15 cellular contexts compared by ENCODE assay signal in genomic region chr19:58569191-58569942, GRCh38. TPM values are rescaled to one million over a fixed set of nuclear protein-coding genes. Genes with fewer than 3 reads are reported as not detected.
DNase-seq lines count a peak whose midpoint lies in the region; ATAC-seq, FAIRE-seq and TF ChIP-seq lines count a peak whose summit lies in the region.
"Had no signal": no experiment of that assay in that cellular context is flagged by ENCODE, and none has a peak within 500 bp of the region (broad histone marks: within the 10 kb centered on the region; RNA-seq: fewer than 3 reads in every experiment).

No MANE protein-coding gene starts in this region.

- no peaks in the 10 kb centered on the region for H3K27me3 ChIP-seq in right cardiac atrium (ENCODE audit: control insufficient read depth, insufficient read depth)
- no peaks in the 10 kb centered on the region for H3K27me3 ChIP-seq in right atrium auricular region
- H3K27me3 ChIP-seq in H1 (replicated peaks in 1 of 4; ENCODE audit: control insufficient read depth in 3 of 4, extremely low read depth in 1 of 4, insufficient read depth in 3 of 4, low read length in 3 of 4): no peaks in the 10 kb centered on the region
- H3K27me3 ChIP-seq: cardiac muscle cell, esophagus squamous epithelium had no signal

- TF ChIP-seq RAD21 in H1 (IDR thresholded peaks at IDR 0.05 in 1 of 2, conservative IDR thresholded peaks at IDR 0.05 in 1 of 2; ENCODE audit: low read depth in 2 of 2, low read length in 2 of 2): no peak

- DNase-seq in right cardiac atrium: peak in 2 of 3 donors; percentile 37 to 44
- DNase-seq in right atrium auricular region (ENCODE audit: low spot score): no peak
- no peak for DNase-seq in H1 (ENCODE audit: low read depth in 1 of 2, low spot score in 2 of 2)
- DNase-seq in progenitor cell of endocrine pancreas (ENCODE audit: low spot score, unreplicated experiment): no peak
- DNase-seq in NCI-H1694 (lab: John Stamatoyannopoulos, UW): no peak
- no peak for DNase-seq in T-helper 2 cell
- no peak for DNase-seq in DMS153 (lab: John Stamatoyannopoulos, UW)
- DNase-seq: DMS 273 treated with DMSO at 0.1 percent for 48 hours, esophagus squamous epithelium, naive B cell, NCI-H2029, SHP77 had no signal

- no peak for FAIRE-seq in H1 (lab: Jason Lieb, UNC)

- H4K91ac ChIP-seq in H1 (replicated peaks; ENCODE audit: insufficient read length, low read length): no peak overlapping the region

- no peak overlapping the region for H3K9ac ChIP-seq in H1 (replicated peaks in 1 of 4; ENCODE audit: extremely low read depth in 1 of 4, low read depth in 3 of 4, low read length in 3 of 4)

- no peak overlapping the region for H4K8ac ChIP-seq in H1 (ENCODE audit: extremely low read depth, insufficient read depth, low read length)

- H2BK120ac ChIP-seq in H1 (replicated peaks; ENCODE audit: low read depth, low read length): no peak overlapping the region

- H4K5ac ChIP-seq in H1 (ENCODE audit: insufficient read length, low read depth, low read length): no peak overlapping the region

- H2BK5ac ChIP-seq in H1 (ENCODE audit: low read depth, low read length): no peak overlapping the region

- H3K36me3 ChIP-seq in right atrium auricular region (peaks cover 21% of the 10 kb centered on the region), H1 (ENCODE audit: control insufficient read depth in 2 of 4, insufficient read depth in 4 of 4, low read length in 3 of 4) (peaks cover 2 to 9% (median 7%) of the 10 kb centered on the region in 4 experiments; a peak in 3 of 8 replicates)
- H3K36me3 ChIP-seq: cardiac muscle cell had no signal

- no peaks in the 10 kb centered on the region for H3K27me3 Mint-ChIP-seq in progenitor cell of endocrine pancreas
- H3K27me3 Mint-ChIP-seq: naive B cell, T-cell had no signal

- no peak overlapping the region for H2BK15ac ChIP-seq in H1 (ENCODE audit: low read length)

- H3K27ac ChIP-seq in right cardiac atrium (ENCODE audit: low read length) (no peak overlapping the region), right atrium auricular region (no peak overlapping the region), H1 (ENCODE audit: low read depth, low read length) (no peak overlapping the region)
- H3K27ac ChIP-seq: cardiac muscle cell, esophagus squamous epithelium had no signal

- no peak for ATAC-seq in right cardiac atrium
- ATAC-seq: T-cell had no signal

- H3K4ac ChIP-seq in H1 (replicated peaks; ENCODE audit: insufficient read length, low read depth, low read length): no peak overlapping the region

- H2AFZ ChIP-seq in H1 (ENCODE audit: low read length): no peak overlapping the region

- TF ChIP-seq CTCF in right atrium auricular region (IDR thresholded peaks at IDR 0.05) (no peak), H1 (IDR thresholded peaks at IDR 0.05; ENCODE audit: control extremely low read depth in 1 of 3, insufficient read depth in 1 of 3, low read depth in 1 of 3, low read length in 3 of 3) (no peak), progenitor cell of endocrine pancreas (IDR thresholded peaks at IDR 0.05; ENCODE audit: unreplicated experiment) (no peak)

- no peaks in the 10 kb centered on the region for H3K9me3 ChIP-seq in right cardiac atrium (ENCODE audit: control insufficient read depth, low read length)
- H3K9me3 ChIP-seq in right atrium auricular region: no peaks in the 10 kb centered on the region
- no peaks in the 10 kb centered on the region for H3K9me3 ChIP-seq in H1 (ENCODE audit: insufficient read depth in 2 of 2, low read depth in 1 of 2, low read length in 1 of 2)
- H3K9me3 ChIP-seq: esophagus squamous epithelium had no signal

- TF ChIP-seq EP300 in H1 (IDR thresholded peaks at IDR 0.05; ENCODE audit: borderline replicate concordance in 1 of 2, low read depth in 2 of 2, low read length in 2 of 2): no peak

- H3K4me2 ChIP-seq in H1 (ENCODE audit: insufficient read depth in 1 of 2, low read depth in 2 of 2, low read length in 2 of 2): no peak overlapping the region

- no peak overlapping the region for H2AK5ac ChIP-seq in H1 (ENCODE audit: low read depth, low read length)

- peaks cover 14% of the 10 kb centered on the region for H3K4me1 Mint-ChIP-seq in progenitor cell of endocrine pancreas (ENCODE audit: low read depth)

- CTCF ChIA-PET in H1 (lab: Charles Lee; ENCODE audit: partially characterized antibody): interaction anchor here (0.7 to 1.1 kb wide), 3 partner anchors 12 to 55 kb away, joined by 3 to 5 read pairs (median 4); no protein-coding TSS in a partner anchor

- H3K79me2 ChIP-seq in H1 (ENCODE audit: control insufficient read depth in 1 of 2, insufficient read depth in 2 of 2, low read length in 2 of 2): no peaks in the 10 kb centered on the region

- no peak overlapping the region for H2BK12ac ChIP-seq in H1 (ENCODE audit: low read depth, low read length)

- H3K36me3 Mint-ChIP-seq in progenitor cell of endocrine pancreas (ENCODE audit: insufficient read depth): peaks cover 4% of the 10 kb centered on the region

- H3K9me3 Mint-ChIP-seq in progenitor cell of endocrine pancreas (ENCODE audit: low read depth): no peaks in the 10 kb centered on the region
- H3K9me3 Mint-ChIP-seq: T-cell had no signal

- no peak overlapping the region for H3K56ac ChIP-seq in H1 (replicated peaks; ENCODE audit: insufficient read length, low read depth, low read length)

- POLR2A ChIA-PET in H1 (lab: Charles Lee; ENCODE audit: partially characterized antibody): interaction anchor here (0.8 to 17.2 kb wide), 4 partner anchors 9 to 52 kb away, joined by 4 to 434 read pairs (median 44); partner anchors contain the start of genes CHMP2A, TRIM28 and UBE2M

- H3K23ac ChIP-seq in H1 (ENCODE audit: insufficient read length): no peak overlapping the region

- H3K4me3 ChIP-seq in right cardiac atrium (ENCODE audit: low read length) (no peak overlapping the region), right atrium auricular region (no peak overlapping the region), H1 (ENCODE audit: extremely low read depth in 1 of 4, insufficient read depth in 2 of 4, low read depth in 3 of 4, low read length in 4 of 4) (no peak overlapping the region)
- H3K4me3 ChIP-seq: cardiac muscle cell, esophagus squamous epithelium, lung had no signal

- WGBS in right cardiac atrium: 95% methylated on average over 6 of the region's 6 CpGs
- 92% methylated on average over 6 of the region's 6 CpGs; no CpG with 5 or more reads in 1 of the 2 experiments for WGBS in H1 (ENCODE audit: extremely low coverage in 1 of 2, insufficient coverage in 1 of 2, insufficient read length in 1 of 2, insufficient replicate concordance in 2 of 2, low coverage in 1 of 2, low lambda C conversion rate in 2 of 2, missing lambda C conversion rate in 1 of 2), 2 experiments

- peaks cover 0 to 2% of the 10 kb centered on the region in 2 experiments for H4K20me1 ChIP-seq in H1 (replicated peaks in 1 of 2; ENCODE audit: control insufficient read depth in 1 of 2, insufficient read depth in 2 of 2, low read length in 2 of 2)

- H3K18ac ChIP-seq in H1 (ENCODE audit: extremely low read depth, low read length): no peak overlapping the region

- H3K27ac Mint-ChIP-seq in progenitor cell of endocrine pancreas: peak overlapping the region; percentile 77

- H3K4me3 Mint-ChIP-seq in progenitor cell of endocrine pancreas (ENCODE audit: low read depth): no peak overlapping the region
- H3K4me3 Mint-ChIP-seq: T-cell had no signal

- no peak overlapping the region for H3K14ac ChIP-seq in H1 (ENCODE audit: insufficient read length)

- no peaks in the 10 kb centered on the region for H3K79me1 ChIP-seq in H1 (ENCODE audit: low read depth, low read length)

- peaks cover 11% of the 10 kb centered on the region for H3K23me2 ChIP-seq in H1 (ENCODE audit: low read depth, low read length)

- intact Hi-C loops in right cardiac atrium (cut with DNase I): no loop called here

- H3K4me1 ChIP-seq in right cardiac atrium (ENCODE audit: control insufficient read depth, insufficient read depth, low read length) (peaks cover 3% of the 10 kb centered on the region), right atrium auricular region (peaks cover 0 to 16% of the 10 kb centered on the region in 2 donors), H1 (replicated peaks in 1 of 4; ENCODE audit: control insufficient read depth in 3 of 4, insufficient read depth in 4 of 4, low read length in 3 of 4) (peaks cover 0 to 9% (median 1%) of the 10 kb centered on the region in 4 experiments; a peak in 3 of 7 replicates)

- TF ChIP-seq POLR2A in H1 (IDR thresholded peaks at IDR 0.05; ENCODE audit: control extremely low read depth in 1 of 2, low read depth in 2 of 2, low read length in 2 of 2): no peak

- no peak overlapping the region for H2BK20ac ChIP-seq in H1 (ENCODE audit: low read length)

RNA-seq across cellular contexts. Expression of gene MZF1, which starts 3.8 kb away (rescaled TPM):
- total RNA-seq in right cardiac atrium: 10 to 100 TPM; 10.1 to 15.6 (median 12.8) TPM
- polyA plus RNA-seq in right cardiac atrium: 12.0 TPM
- 10 to 100 TPM in 1 of 2 donors, 1 to 10 TPM in 1; 6.5 to 11.3 TPM for total RNA-seq in right atrium auricular region
- 15.2 and 15.5 TPM in 2 replicates for total RNA-seq in H1 (2021; fragmentation: NEBNext Ultra II Directional; extraction: Animal tissue kit (Norgen Biotek cat#: 25700))
- 25.0 and 38.0 TPM in 2 replicates for polyA plus RNA-seq in H1 (2011; rRNA removed)
- polyA plus RNA-seq in H1 (2011; cell fraction: cytosol; rRNA removed): 32.4 TPM
- polyA plus RNA-seq in H1 (2011; cell fraction: nucleus; rRNA removed): 116 TPM
- 14.1 to 20.3 TPM (median 17.2 TPM) in 4 replicates for polyA plus RNA-seq in H1 (2012, experiment 1 of 2)
- polyA plus RNA-seq in H1 (2012, experiment 2 of 2): 11.9 TPM
- 12.7 TPM for polyA plus RNA-seq in H1 (2013, experiment 1 of 2)
- polyA plus RNA-seq in H1 (2013, experiment 2 of 2): 9.5 TPM
- polyA minus RNA-seq in H1 (2011; rRNA and poly(A)+ RNA removed): 10.4 and 16.7 TPM in 2 replicates
- 14.9 TPM for polyA minus RNA-seq in H1 (2011; cell fraction: cytosol; rRNA and poly(A)+ RNA removed)
- polyA minus RNA-seq in H1 (2011; cell fraction: nucleus; rRNA and poly(A)+ RNA removed): 23.9 TPM
- total RNA-seq in progenitor cell of endocrine pancreas: 70.9 and 71.3 TPM in 2 replicates

RNA-seq across cellular contexts. Expression of gene UBE2M, which starts 11.0 kb away (rescaled TPM):
- 100 to 1,000 TPM; 117 to 137 (median 123) TPM for total RNA-seq in right cardiac atrium
- 92.7 TPM for polyA plus RNA-seq in right cardiac atrium
- 10 to 100 TPM; 30.9 to 38.8 TPM for total RNA-seq in right atrium auricular region
- 114 and 119 TPM in 2 replicates for total RNA-seq in H1 (2021; fragmentation: NEBNext Ultra II Directional; extraction: Animal tissue kit (Norgen Biotek cat#: 25700))
- polyA plus RNA-seq in H1 (2011; rRNA removed): 91.8 and 93.8 TPM in 2 replicates
- 82.4 TPM for polyA plus RNA-seq in H1 (2011; cell fraction: cytosol; rRNA removed)
- 91.5 TPM for polyA plus RNA-seq in H1 (2011; cell fraction: nucleus; rRNA removed)
- polyA plus RNA-seq in H1 (2012, experiment 1 of 2): 95.9 to 118 TPM (median 107 TPM) in 4 replicates
- polyA plus RNA-seq in H1 (2012, experiment 2 of 2): 85.0 TPM
- 86.6 TPM for polyA plus RNA-seq in H1 (2013, experiment 1 of 2)
- polyA plus RNA-seq in H1 (2013, experiment 2 of 2): 85.7 TPM
- 67.7 and 82.2 TPM in 2 replicates for polyA minus RNA-seq in H1 (2011; rRNA and poly(A)+ RNA removed)
- polyA minus RNA-seq in H1 (2011; cell fraction: cytosol; rRNA and poly(A)+ RNA removed): 50.6 TPM
- 69.7 TPM for polyA minus RNA-seq in H1 (2011; cell fraction: nucleus; rRNA and poly(A)+ RNA removed)
- total RNA-seq in progenitor cell of endocrine pancreas: 73.0 and 80.4 TPM in 2 replicates

RNA-seq across cellular contexts. Expression of gene CHMP2A, which starts 14.5 kb away (rescaled TPM):
- total RNA-seq in right cardiac atrium (100 to 1,000 TPM; 106 to 116 (median 114) TPM), right atrium auricular region (100 to 1,000 TPM; 109 to 121 TPM), progenitor cell of endocrine pancreas (72.2 and 81.5 TPM in 2 replicates)
- polyA plus RNA-seq in right cardiac atrium (196 TPM), H1 (2011; rRNA removed) (115 and 132 TPM in 2 replicates)
- total RNA-seq in H1 (2021; fragmentation: NEBNext Ultra II Directional; extraction: Animal tissue kit (Norgen Biotek cat#: 25700)): 70.0 and 75.8 TPM in 2 replicates
- 180 TPM for polyA plus RNA-seq in H1 (2011; cell fraction: cytosol; rRNA removed)
- polyA plus RNA-seq in H1 (2011; cell fraction: nucleus; rRNA removed): 98.9 TPM
- 105 to 150 TPM (median 138 TPM) in 4 replicates for polyA plus RNA-seq in H1 (2012, experiment 1 of 2)
- 99.5 TPM for polyA plus RNA-seq in H1 (2012, experiment 2 of 2)
- 83.2 TPM for polyA plus RNA-seq in H1 (2013, experiment 1 of 2)
- polyA plus RNA-seq in H1 (2013, experiment 2 of 2): 87.1 TPM
- polyA minus RNA-seq in H1 (2011; rRNA and poly(A)+ RNA removed): 83.8 and 85.2 TPM in 2 replicates
- 70.9 TPM for polyA minus RNA-seq in H1 (2011; cell fraction: cytosol; rRNA and poly(A)+ RNA removed)
- 34.6 TPM for polyA minus RNA-seq in H1 (2011; cell fraction: nucleus; rRNA and poly(A)+ RNA removed)

RNA-seq across cellular contexts. Expression of gene TRIM28, which starts 25.5 kb away (rescaled TPM):
- 100 to 1,000 TPM; 139 to 161 (median 148) TPM for total RNA-seq in right cardiac atrium
- polyA plus RNA-seq in right cardiac atrium: 98.7 TPM
- 100 to 1,000 TPM in 1 of 2 donors, 10 to 100 TPM in 1; 99.6 to 207 TPM for total RNA-seq in right atrium auricular region
- 1,398 and 1,433 TPM in 2 replicates for total RNA-seq in H1 (2021; fragmentation: NEBNext Ultra II Directional; extraction: Animal tissue kit (Norgen Biotek cat#: 25700))
- 1,442 and 2,243 TPM in 2 replicates for polyA plus RNA-seq in H1 (2011; rRNA removed)
- 1,009 TPM for polyA plus RNA-seq in H1 (2011; cell fraction: cytosol; rRNA removed)
- polyA plus RNA-seq in H1 (2011; cell fraction: nucleus; rRNA removed): 3,768 TPM
- 1,824 to 2,237 TPM (median 2,041 TPM) in 4 replicates for polyA plus RNA-seq in H1 (2012, experiment 1 of 2)
- 2,033 TPM for polyA plus RNA-seq in H1 (2012, experiment 2 of 2)
- polyA plus RNA-seq in H1 (2013, experiment 1 of 2): 913 TPM
- 805 TPM for polyA plus RNA-seq in H1 (2013, experiment 2 of 2)
- polyA minus RNA-seq in H1 (2011; rRNA and poly(A)+ RNA removed): 3,393 and 4,202 TPM in 2 replicates
- polyA minus RNA-seq in H1 (2011; cell fraction: cytosol; rRNA and poly(A)+ RNA removed): 1,842 TPM
- polyA minus RNA-seq in H1 (2011; cell fraction: nucleus; rRNA and poly(A)+ RNA removed): 1,128 TPM
- 699 and 731 TPM in 2 replicates for total RNA-seq in progenitor cell of endocrine pancreas

RNA-seq across cellular contexts. Expression of gene ZBTB45, which starts 49.8 kb away (rescaled TPM):
- 10 to 100 TPM in 3 of 4 donors, 1 to 10 TPM in 1; 9.9 to 13.1 (median 11.1) TPM for total RNA-seq in right cardiac atrium
- 7.0 TPM for polyA plus RNA-seq in right cardiac atrium
- total RNA-seq in right atrium auricular region: 10 to 100 TPM in 1 of 2 donors, 1 to 10 TPM in 1; 7.2 to 14.3 TPM
- 16.9 and 17.3 TPM in 2 replicates for total RNA-seq in H1 (2021; fragmentation: NEBNext Ultra II Directional; extraction: Animal tissue kit (Norgen Biotek cat#: 25700))
- 17.2 and 31.4 TPM in 2 replicates for polyA plus RNA-seq in H1 (2011; rRNA removed)
- polyA plus RNA-seq in H1 (2011; cell fraction: cytosol; rRNA removed): 10.8 TPM
- polyA plus RNA-seq in H1 (2011; cell fraction: nucleus; rRNA removed): 18.7 TPM
- 8.9 to 18.6 TPM (median 17.5 TPM) in 4 replicates for polyA plus RNA-seq in H1 (2012, experiment 1 of 2)
- 13.2 TPM for polyA plus RNA-seq in H1 (2012, experiment 2 of 2)
- polyA plus RNA-seq in H1 (2013, experiment 1 of 2): 12.5 TPM
- polyA plus RNA-seq in H1 (2013, experiment 2 of 2): 13.1 TPM
- 5.0 and 5.1 TPM in 2 replicates for polyA minus RNA-seq in H1 (2011; rRNA and poly(A)+ RNA removed)
- 10.1 TPM for polyA minus RNA-seq in H1 (2011; cell fraction: cytosol; rRNA and poly(A)+ RNA removed)
- 18.1 TPM for polyA minus RNA-seq in H1 (2011; cell fraction: nucleus; rRNA and poly(A)+ RNA removed)
- total RNA-seq in progenitor cell of endocrine pancreas: 22.3 and 22.7 TPM in 2 replicates

Comparison
In these comparisons a context has a peak if more than half of its experiments do, and no peak if none do; other contexts are left out.
1. DNase-seq: peak in right cardiac atrium (2 of 3); none in right atrium auricular region (single experiment), H1 (0 of 2), progenitor cell of endocrine pancreas (single experiment), NCI-H1694 (single experiment), T-helper 2 cell (0 of 5) and DMS153 (single experiment).